In the genomic region with DNA sequence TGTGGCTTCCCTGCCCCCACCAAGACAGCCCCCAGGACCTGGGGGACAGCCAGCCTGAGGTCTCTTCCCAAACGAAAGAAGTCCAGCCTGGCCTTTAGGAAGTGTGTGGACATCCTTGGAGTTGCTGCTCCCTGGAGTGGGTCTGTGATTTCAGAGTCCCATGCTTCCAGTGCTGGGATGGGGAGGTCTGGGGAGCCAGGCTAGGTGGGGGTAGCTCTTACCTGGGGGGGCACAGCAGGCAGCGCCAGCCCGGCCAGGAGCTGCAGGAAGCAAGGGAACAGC, we compare ENCODE assay signal across 8 cellular contexts. TPM values are rescaled to one million over a fixed set of nuclear protein-coding genes. Genes with fewer than 3 reads are reported as not detected.
A peak's percentile ranks its signal among the peaks of the same experiment; 100 is the strongest.
DNase-seq lines count a peak whose midpoint lies in the region; ATAC-seq, FAIRE-seq and TF ChIP-seq lines count a peak whose summit lies in the region.

No MANE protein-coding gene starts in this region.

- no peak overlapping the region for H3K4me3 Mint-ChIP-seq in astrocyte (ENCODE audit: unreplicated experiment)
- H3K4me3 Mint-ChIP-seq in immature natural killer cell: peak overlapping the region in 4 of 5 donors; percentile 24 to 61 (median 30)
- H3K4me3 Mint-ChIP-seq in stimulated activated naive B cell treated with anti-CD40 and anti-IgM and Interleukin-4, amounts not matched to agents 10 μg/mL and 1 μg/mL and 100 μg/mL, for 72 hours: peak overlapping the region; percentile 55 to 74

- ATAC-seq in stimulated activated naive B cell treated with anti-CD40 and anti-IgM and Interleukin-4, amounts not matched to agents 10 μg/mL and 1 μg/mL and 100 μg/mL, for 72 hours (replicated peaks): no peak
- no peak for ATAC-seq in GM21737 (IDR thresholded peaks at IDR 0.05; ENCODE audit: unreplicated experiment)

- POLR2A ChIA-PET in HEK293T (lab: Yijun Ruan, JAX): interaction anchor here (0.7 to 1.8 kb wide), 13 partner anchors 9 to 116 kb away, joined by 3 to 9 read pairs (median 5); a partner anchor contains a TSS

- H4K20me1 ChIP-seq in astrocyte (ENCODE audit: insufficient read depth, low read length): no peaks in the 10 kb centered on the region

- H3K4me1 ChIP-seq in HUES6 (ENCODE audit: control insufficient read depth, insufficient read depth, low read length) (peaks cover 37% of the 10 kb centered on the region), astrocyte (ENCODE audit: insufficient read depth, low read length) (peaks cover 10% of the 10 kb centered on the region)

- H3K4me3 ChIP-seq in HUES6 (ENCODE audit: low read depth, low read length) (peak overlapping the region; percentile 70), astrocyte (ENCODE audit: insufficient read depth, low read depth, low read length) (peak overlapping the region; percentile 59)

- H3K9me3 Mint-ChIP-seq in astrocyte (ENCODE audit: unreplicated experiment) (no peaks in the 10 kb centered on the region), immature natural killer cell (no peaks in the 10 kb centered on the region)
- H3K9me3 Mint-ChIP-seq in stimulated activated naive B cell treated with anti-CD40 and anti-IgM and Interleukin-4, amounts not matched to agents 10 μg/mL and 1 μg/mL and 100 μg/mL, for 72 hours: no peaks in the 10 kb centered on the region

- no peak overlapping the region for H3K27ac ChIP-seq in HUES6 (ENCODE audit: low read depth, low read length)
- H3K27ac ChIP-seq in astrocyte (ENCODE audit: low read depth, low read length): no peak overlapping the region

- peak overlapping the region; percentile 80 for H2AFZ ChIP-seq in astrocyte (ENCODE audit: low read depth, low read length)

- no peak for FAIRE-seq in astrocyte (lab: Jason Lieb, UNC)

- peaks cover 10% of the 10 kb centered on the region for H3K79me2 ChIP-seq in astrocyte (ENCODE audit: insufficient read depth, low read length)

- H3K36me3 Mint-ChIP-seq in astrocyte (ENCODE audit: low read depth, unreplicated experiment): peaks cover 2% of the 10 kb centered on the region
- no peaks in the 10 kb centered on the region for H3K36me3 Mint-ChIP-seq in immature natural killer cell
- no peaks in the 10 kb centered on the region for H3K36me3 Mint-ChIP-seq in stimulated activated naive B cell treated with anti-CD40 and anti-IgM and Interleukin-4, amounts not matched to agents 10 μg/mL and 1 μg/mL and 100 μg/mL, for 72 hours

- H3K4me2 ChIP-seq in astrocyte (ENCODE audit: low read length): peak overlapping the region; percentile 88

- no peaks in the 10 kb centered on the region for H3K9me3 ChIP-seq in HUES6 (ENCODE audit: control insufficient read depth, insufficient read depth, low read depth, low read length)
- no peaks in the 10 kb centered on the region for H3K9me3 ChIP-seq in astrocyte (ENCODE audit: insufficient read depth, low read depth, low read length)

- H3K4me1 Mint-ChIP-seq in astrocyte (ENCODE audit: low read depth, unreplicated experiment) (peaks cover 9% of the 10 kb centered on the region), immature natural killer cell (peaks cover 6% of the 10 kb centered on the region in 2 donors)
- H3K4me1 Mint-ChIP-seq in stimulated activated naive B cell treated with anti-CD40 and anti-IgM and Interleukin-4, amounts not matched to agents 10 μg/mL and 1 μg/mL and 100 μg/mL, for 72 hours: peaks cover 2 to 5% of the 10 kb centered on the region in 2 donors

- H3K36me3 ChIP-seq in HUES6 (ENCODE audit: control insufficient read depth, insufficient read depth, low read length) (no peaks in the 10 kb centered on the region), astrocyte (ENCODE audit: insufficient read depth, low read length) (no peaks in the 10 kb centered on the region)

- peak overlapping the region; percentile 64 for H3K9ac ChIP-seq in HUES6 (ENCODE audit: low read length)
- H3K9ac ChIP-seq in astrocyte (ENCODE audit: low read length): peak overlapping the region; percentile 75

- H3K27me3 ChIP-seq in HUES6 (ENCODE audit: control insufficient read depth, insufficient read depth, low read length): peaks cover 13% of the 10 kb centered on the region
- no peaks in the 10 kb centered on the region for H3K27me3 ChIP-seq in astrocyte (ENCODE audit: insufficient read depth, low read length)

- peaks cover 13% of the 10 kb centered on the region for H3K27me3 Mint-ChIP-seq in astrocyte (ENCODE audit: low read depth, unreplicated experiment)
- H3K27me3 Mint-ChIP-seq in immature natural killer cell (ENCODE audit: low read depth in 3 of 3): peaks cover 0 to 12% (median 3%) of the 10 kb centered on the region in 3 donors
- H3K27me3 Mint-ChIP-seq in stimulated activated naive B cell treated with anti-CD40 and anti-IgM and Interleukin-4, amounts not matched to agents 10 μg/mL and 1 μg/mL and 100 μg/mL, for 72 hours: peaks cover 22 to 40% of the 10 kb centered on the region in 2 donors

- H3K27ac Mint-ChIP-seq in astrocyte (ENCODE audit: unreplicated experiment): no peak overlapping the region
- no peak overlapping the region for H3K27ac Mint-ChIP-seq in immature natural killer cell
- H3K27ac Mint-ChIP-seq in stimulated activated naive B cell treated with anti-CD40 and anti-IgM and Interleukin-4, amounts not matched to agents 10 μg/mL and 1 μg/mL and 100 μg/mL, for 72 hours: no peak overlapping the region

- no peak for DNase-seq in astrocyte (ENCODE audit: low read depth)
- no peak for DNase-seq in immature natural killer cell
- no peak for DNase-seq in stimulated activated naive B cell treated with anti-CD40 and anti-IgM and Interleukin-4, amounts not matched to agents 10 μg/mL and 1 μg/mL and 100 μg/mL, for 72 hours
- DNase-seq in HuH-7 (ENCODE audit: low spot score): no peak
- no peak for DNase-seq in NAMALWA (ENCODE audit: low spot score)
- DNase-seq in HEK293T (ENCODE audit: extremely low spot score): no peak

- CTCF ChIA-PET in HEK293T (lab: Yijun Ruan, JAX): interaction anchor here (1.1 kb wide), 1 partner anchor 9 kb away, joined by 10 read pairs; no protein-coding TSS in a partner anchor

- no peak for TF ChIP-seq CTCF in astrocyte (IDR thresholded peaks at IDR 0.05; ENCODE audit: insufficient read depth, low read depth, low read length)

TF ChIP-seq in HEK293T, 16 proteins besides CTCF, POLR2A, EP300 and RAD21:
- no peak for TF ChIP-seq FOXA1 (IDR thresholded peaks at IDR 0.05)
- no peak for TF ChIP-seq FOXM1 (IDR thresholded peaks at IDR 0.05; ENCODE audit: borderline replicate concordance)
- TF ChIP-seq FOXK2 (IDR thresholded peaks at IDR 0.05): no peak
- no peak for TF ChIP-seq LEF1 (IDR thresholded peaks at IDR 0.05; ENCODE audit: borderline replicate concordance)
- TF ChIP-seq HDGF (IDR thresholded peaks at IDR 0.05; ENCODE audit: borderline replicate concordance): no peak
- no peak for TF ChIP-seq L3MBTL2 (conservative IDR thresholded peaks at IDR 0.05)
- TF ChIP-seq SUZ12 (IDR thresholded peaks at IDR 0.05): no peak
- TF ChIP-seq ELF4 (IDR thresholded peaks at IDR 0.05): no peak
- no peak for TF ChIP-seq ARNT (IDR thresholded peaks at IDR 0.05)
- no peak for TF ChIP-seq CTBP1 (IDR thresholded peaks at IDR 0.05; ENCODE audit: borderline replicate concordance)
- TF ChIP-seq ZNF384 (IDR thresholded peaks at IDR 0.05): no peak
- TF ChIP-seq, protein P1, sequence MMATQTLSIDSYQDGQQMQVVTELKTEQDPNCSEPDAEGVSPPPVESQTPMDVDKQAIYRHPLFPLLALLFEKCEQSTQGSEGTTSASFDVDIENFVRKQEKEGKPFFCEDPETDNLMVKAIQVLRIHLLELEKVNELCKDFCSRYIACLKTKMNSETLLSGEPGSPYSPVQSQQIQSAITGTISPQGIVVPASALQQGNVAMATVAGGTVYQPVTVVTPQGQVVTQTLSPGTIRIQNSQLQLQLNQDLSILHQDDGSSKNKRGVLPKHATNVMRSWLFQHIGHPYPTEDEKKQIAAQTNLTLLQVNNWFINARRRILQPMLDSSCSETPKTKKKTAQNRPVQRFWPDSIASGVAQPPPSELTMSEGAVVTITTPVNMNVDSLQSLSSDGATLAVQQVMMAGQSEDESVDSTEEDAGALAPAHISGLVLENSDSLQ (IDR thresholded peaks at IDR 0.05): no peak
- no peak for TF ChIP-seq NFRKB (IDR thresholded peaks at IDR 0.05)
- TF ChIP-seq TARDBP (IDR thresholded peaks at IDR 0.05): no peak
- TF ChIP-seq SP1 (IDR thresholded peaks at IDR 0.05): no peak
- TF ChIP-seq BHLHE40 (IDR thresholded peaks at IDR 0.05; ENCODE audit: borderline replicate concordance): no peak

RNA-seq across cellular contexts. Expression of a gene that starts 0.5 kb away (rescaled TPM):
- total RNA-seq in astrocyte: 2.5 and 3.5 TPM in 2 replicates
- polyA plus RNA-seq in immature natural killer cell: under 1 TPM in 2 of 3 donors, not detected in 1; 0.06 to 0.07 TPM

RNA-seq across cellular contexts. Expression of a gene that starts 31.8 kb away (rescaled TPM):
- 0.70 and 1.7 TPM in 2 replicates for total RNA-seq in astrocyte
- 1 to 10 TPM in 1 of 3 donors, under 1 TPM in 1, not detected in 1; 0.34 to 1.3 TPM for polyA plus RNA-seq in immature natural killer cell

RNA-seq across cellular contexts. Expression of a gene that starts 47.8 kb away (rescaled TPM):
- total RNA-seq in astrocyte: 37.7 TPM in 2 replicates
- polyA plus RNA-seq in immature natural killer cell: 10 to 100 TPM; 32.6 to 64.5 (median 57.4) TPM
